Comparison of ENCODE assay signal across 27 cellular contexts in genomic region chr19:19633711-19634515, GRCh38. TPM values are rescaled to one million over a fixed set of nuclear protein-coding genes. Genes with fewer than 3 reads are reported as not detected.
DNase-seq lines count a peak whose midpoint lies in the region; ATAC-seq, FAIRE-seq and TF ChIP-seq lines count a peak whose summit lies in the region.
"Had no signal": no experiment of that assay in that cellular context is flagged by ENCODE, and none has a peak within 500 bp of the region (broad histone marks: within the 10 kb centered on the region; RNA-seq: fewer than 3 reads in every experiment).

No MANE protein-coding gene starts in this region.

- no peaks in the 10 kb centered on the region for H3K4me1 ChIP-seq in osteoblast (ENCODE audit: insufficient read depth, low read length)
- no peaks in the 10 kb centered on the region for H3K4me1 ChIP-seq in BE2C
- H3K4me1 ChIP-seq: gastrocnemius medialis, left ventricle myocardium inferior, neural progenitor cell, psoas muscle had no signal

- no peaks in the 10 kb centered on the region for H3K27me3 ChIP-seq in osteoblast (ENCODE audit: insufficient read depth, low read length)
- H3K27me3 ChIP-seq in BE2C = no peaks in the 10 kb centered on the region
- H3K27me3 ChIP-seq: cardiac muscle cell, neural progenitor cell had no signal

- H3K4me3 Mint-ChIP-seq in activated T-cell treated with anti-CD3 and anti-CD28 coated beads, Interleukin-2, amount 50 U/mL, for 72 hours = no peak overlapping the region
- H3K4me3 Mint-ChIP-seq in effector memory CD8-positive, alpha-beta T cell = no peak overlapping the region
- H3K4me3 Mint-ChIP-seq: neural progenitor cell; T-helper 2 cell treated with Interferon-gamma antibody and Interleukin-4, amounts not matched to agents 5 μg/mL and 100 μg/mL, for 36 hours; type B pancreatic cell had no signal

- H3K9me3 ChIP-seq in osteoblast (ENCODE audit: low read depth, low read length) (no peaks in the 10 kb centered on the region), BE2C (no peaks in the 10 kb centered on the region)
- H3K9me3 ChIP-seq: gastrocnemius medialis, left ventricle myocardium inferior, psoas muscle had no signal

- no peaks in the 10 kb centered on the region for H3K79me2 ChIP-seq in osteoblast (ENCODE audit: insufficient read depth, low read length)

- no peaks in the 10 kb centered on the region for H3K9me3 Mint-ChIP-seq in activated T-cell treated with anti-CD3 and anti-CD28 coated beads, Interleukin-2, amount 50 U/mL, for 72 hours
- H3K9me3 Mint-ChIP-seq in effector memory CD8-positive, alpha-beta T cell = no peaks in the 10 kb centered on the region
- H3K9me3 Mint-ChIP-seq: neural progenitor cell; T-helper 2 cell treated with Interferon-gamma antibody and Interleukin-4, amounts not matched to agents 5 μg/mL and 100 μg/mL, for 36 hours; type B pancreatic cell had no signal

- no peak overlapping the region for H3K27ac ChIP-seq in osteoblast (ENCODE audit: low read depth, low read length)
- H3K27ac ChIP-seq: cardiac muscle cell, gastrocnemius medialis, left ventricle myocardium inferior, neural progenitor cell, psoas muscle, RWPE1, VCaP had no signal

- H3K36me3 Mint-ChIP-seq in activated T-cell treated with anti-CD3 and anti-CD28 coated beads, Interleukin-2, amount 50 U/mL, for 72 hours (ENCODE audit: insufficient read depth in 2 of 2) = peaks cover 8 to 28% of the 10 kb centered on the region in 2 donors
- peaks cover 81% of the 10 kb centered on the region for H3K36me3 Mint-ChIP-seq in effector memory CD8-positive, alpha-beta T cell (ENCODE audit: insufficient read depth)

- no peak for TF ChIP-seq CTCF in osteoblast (IDR thresholded peaks at IDR 0.05; ENCODE audit: extremely low read depth, low read depth, low read length)
- TF ChIP-seq CTCF in BE2C (IDR thresholded peaks at IDR 0.05; ENCODE audit: low read depth, low read length) = no peak
- TF ChIP-seq CTCF in omental fat pad (IDR thresholded peaks at IDR 0.05) = no peak

- peak; percentile 26 for FAIRE-seq in HTR-8/SVneo (lab: Jason Lieb, UNC)
- FAIRE-seq: A204.1, GM12892 had no signal

- H2AFZ ChIP-seq in osteoblast (ENCODE audit: low read length) = no peak overlapping the region
- H2AFZ ChIP-seq: neural progenitor cell had no signal

- no peak overlapping the region for H3K4me3 ChIP-seq in osteoblast (ENCODE audit: insufficient read depth, low read length)
- H3K4me3 ChIP-seq in BE2C (ENCODE audit: low read depth, low read length) = no peak overlapping the region
- H3K4me3 ChIP-seq: cardiac muscle cell, gastrocnemius medialis, left ventricle myocardium inferior, neural progenitor cell, psoas muscle had no signal

- H3K36me3 ChIP-seq in osteoblast (ENCODE audit: insufficient read depth, low read length) (peaks cover 33% of the 10 kb centered on the region), BE2C (no peaks in the 10 kb centered on the region)
- H3K36me3 ChIP-seq: gastrocnemius medialis, neural progenitor cell had no signal

- H3K27me3 Mint-ChIP-seq in activated T-cell treated with anti-CD3 and anti-CD28 coated beads, Interleukin-2, amount 50 U/mL, for 72 hours (ENCODE audit: low read depth) = no peaks in the 10 kb centered on the region
- H3K27me3 Mint-ChIP-seq in effector memory CD8-positive, alpha-beta T cell = no peaks in the 10 kb centered on the region
- H3K27me3 Mint-ChIP-seq: type B pancreatic cell had no signal

- H3K4me2 ChIP-seq in osteoblast (ENCODE audit: insufficient read depth, low read length) = no peak overlapping the region
- H3K4me2 ChIP-seq: neural progenitor cell had no signal

- no peak for ATAC-seq in activated T-cell treated with anti-CD3 and anti-CD28 coated beads, Interleukin-2, amount 50 U/mL, for 72 hours (replicated peaks in 1 of 2)
- ATAC-seq in effector memory CD8-positive, alpha-beta T cell (replicated peaks) = no peak
- no peak for ATAC-seq in HG02938 (IDR thresholded peaks at IDR 0.05; ENCODE audit: unreplicated experiment)
- ATAC-seq in omental fat pad (ENCODE audit: low FRiP score) = no peak
- ATAC-seq: gastrocnemius medialis, HCT116, psoas muscle had no signal

- H3K4me1 Mint-ChIP-seq in activated T-cell treated with anti-CD3 and anti-CD28 coated beads, Interleukin-2, amount 50 U/mL, for 72 hours (ENCODE audit: low read depth) = peaks cover 5% of the 10 kb centered on the region
- H3K4me1 Mint-ChIP-seq in effector memory CD8-positive, alpha-beta T cell (ENCODE audit: low read depth in 2 of 2) = peaks cover 15 to 20% of the 10 kb centered on the region in 2 donors

- peak overlapping the region; percentile 47 for H3K27ac Mint-ChIP-seq in activated T-cell treated with anti-CD3 and anti-CD28 coated beads, Interleukin-2, amount 50 U/mL, for 72 hours
- H3K27ac Mint-ChIP-seq in effector memory CD8-positive, alpha-beta T cell = peak overlapping the region; percentile 12 to 66
- H3K27ac Mint-ChIP-seq: neural progenitor cell; T-helper 2 cell treated with Interferon-gamma antibody and Interleukin-4, amounts not matched to agents 5 μg/mL and 100 μg/mL, for 36 hours; type B pancreatic cell had no signal

- no peaks in the 10 kb centered on the region for H4K20me1 ChIP-seq in osteoblast (ENCODE audit: insufficient read depth, low read length)

- DNase-seq in activated T-cell treated with anti-CD3 and anti-CD28 coated beads, Interleukin-2, amount 50 U/mL, for 72 hours = no peak
- no peak for DNase-seq in activated T-cell treated with anti-CD3 and anti-CD28 coated beads, Interleukin-2, amount 50 U/mL, for 48 hours
- DNase-seq in HTR-8/SVneo (ENCODE audit: insufficient read length, low spot score) = no peak
- DNase-seq in effector memory CD8-positive, alpha-beta T cell = no peak
- DNase-seq in osteoblast (ENCODE audit: insufficient read length, low spot score, missing footprints) = peak; percentile 73
- no peak for DNase-seq in BE2C
- no peak for DNase-seq in omental fat pad (ENCODE audit: low spot score)
- DNase-seq: activated CD4-positive, alpha-beta T cell treated with anti-CD3 and anti-CD28 coated beads for 48 hours; activated effector memory CD4-positive, alpha-beta T cell treated with anti-CD3 and anti-CD28 coated beads, Interleukin-2, amount 50 U/mL, for 16 hours; Calu3; gastrocnemius medialis; hippocampal formation; left ventricle myocardium inferior; midbrain; NCI-H1417 treated with DMSO at 0.1 percent for 48 hours; NCI-H774 had no signal

RNA-seq across cellular contexts. Expression of gene LPAR2, which starts 5.9 kb away (rescaled TPM):
- 10 to 100 TPM; 72.8 to 82.2 TPM for total RNA-seq in activated T-cell treated with anti-CD3 and anti-CD28 coated beads, Interleukin-2, amount 50 U/mL, for 72 hours
- total RNA-seq in osteoblast (0.72 and 0.88 TPM in 2 replicates), omental fat pad (10 to 100 TPM in 1 of 4 donors, 1 to 10 TPM in 3; 6.5 to 26.0 (median 7.7) TPM)
- polyA plus RNA-seq in BE2C (2012; ENCODE audit: insufficient read depth, insufficient read length, low read depth) = 2.1 TPM

RNA-seq across cellular contexts. Expression of gene GMIP, which starts 9.5 kb away (rescaled TPM):
- 10 to 100 TPM; 96.4 to 99.8 TPM for total RNA-seq in activated T-cell treated with anti-CD3 and anti-CD28 coated beads, Interleukin-2, amount 50 U/mL, for 72 hours
- total RNA-seq in osteoblast = 4.7 and 6.5 TPM in 2 replicates
- 15.4 TPM for polyA plus RNA-seq in BE2C (2012; ENCODE audit: insufficient read depth, insufficient read length, low read depth)
- total RNA-seq in omental fat pad = 10 to 100 TPM in 3 of 4 donors, 1 to 10 TPM in 1; 7.7 to 47.3 (median 18.7) TPM

RNA-seq across cellular contexts. Expression of gene PBX4, which starts 15.4 kb away (rescaled TPM):
- 10 to 100 TPM; 28.3 to 56.8 TPM for total RNA-seq in activated T-cell treated with anti-CD3 and anti-CD28 coated beads, Interleukin-2, amount 50 U/mL, for 72 hours
- total RNA-seq in osteoblast (0.36 and 0.88 TPM in 2 replicates), omental fat pad (10 to 100 TPM in 1 of 4 donors, 1 to 10 TPM in 3; 2.2 to 10.1 (median 3.5) TPM)
- polyA plus RNA-seq in BE2C (2012; ENCODE audit: insufficient read depth, insufficient read length, low read depth) = 1.7 TPM
- total RNA-seq: gastrocnemius medialis, left ventricle myocardium inferior had no signal

RNA-seq across cellular contexts. Expression of gene ATP13A1, which starts 29.6 kb away (rescaled TPM):
- total RNA-seq in activated T-cell treated with anti-CD3 and anti-CD28 coated beads, Interleukin-2, amount 50 U/mL, for 72 hours = 10 to 100 TPM; 48.8 to 65.4 TPM
- 43.3 and 65.9 TPM in 2 replicates for total RNA-seq in osteoblast
- polyA plus RNA-seq in BE2C (2012; ENCODE audit: insufficient read depth, insufficient read length, low read depth) = 185 TPM
- 100 to 1,000 TPM; 100 to 255 (median 143) TPM for total RNA-seq in omental fat pad

RNA-seq across cellular contexts. Expression of gene ZNF101, which starts 34.7 kb away (rescaled TPM):
- 10 to 100 TPM; 67.1 to 77.2 TPM for total RNA-seq in activated T-cell treated with anti-CD3 and anti-CD28 coated beads, Interleukin-2, amount 50 U/mL, for 72 hours
- total RNA-seq in osteoblast (7.2 and 9.4 TPM in 2 replicates), omental fat pad (1 to 10 TPM; 3.0 to 9.1 (median 6.3) TPM)
- polyA plus RNA-seq in BE2C (2012; ENCODE audit: insufficient read depth, insufficient read length, low read depth) = 2.8 TPM
